ENCODE assay signal across 16 cellular contexts in genomic region chr11:120012245-120012644, GRCh38.
"Had no signal": no experiment of that assay in that cellular context is flagged by ENCODE, and none has a peak within 500 bp of the region (broad histone marks: within the 10 kb centered on the region; RNA-seq: fewer than 3 reads in every experiment).

No MANE protein-coding gene starts in this region.

- H3K9me3 Mint-ChIP-seq: dendritic cell treated with granulocyte-macrophage colony-stimulating factor and Interleukin-4, amounts not matched to agents 40 ng/mL and 50 ng/mL, for 4 days; naive thymus-derived CD8-positive, alpha-beta T cell; stimulated activated naive B cell treated with anti-CD40 and anti-IgM and Interleukin-4, amounts not matched to agents 10 μg/mL and 1 μg/mL and 100 μg/mL, for 72 hours; stimulated activated naive CD8-positive, alpha-beta T cell treated with anti-CD3 and anti-CD28 coated beads, Interleukin-15, amount 100 ng/mL, for 72 hours had no signal

- DNase-seq: erythroblast; gastrocnemius medialis; heart right ventricle; kidney glomerular epithelial cell; mammary epithelial cell; mucosa of descending colon; naive thymus-derived CD8-positive, alpha-beta T cell; sigmoid colon; stimulated activated CD4-positive, alpha-beta T cell treated with anti-CD3 and anti-CD28 coated beads, Interleukin-2, amount 100 ng/mL, for 24 hours; stimulated activated CD4-positive, alpha-beta T cell treated with anti-CD3 and anti-CD28 coated beads, Interleukin-4, amount 100 ng/mL, for 4 hours; stimulated activated naive B cell treated with anti-CD40 and anti-IgM and Interleukin-4, amounts not matched to agents 10 μg/mL and 1 μg/mL and 100 μg/mL, for 72 hours; stimulated activated naive CD8-positive, alpha-beta T cell treated with anti-CD3 and anti-CD28 coated beads, Interleukin-15, amount 100 ng/mL, for 72 hours; trophoblast cell had no signal

- H3K36me3 ChIP-seq: gastrocnemius medialis, heart right ventricle, right atrium auricular region, sigmoid colon had no signal

- H3K9me3 ChIP-seq: gastrocnemius medialis, heart right ventricle, mucosa of descending colon, right atrium auricular region, sigmoid colon had no signal

- H3K27ac ChIP-seq: gastrocnemius medialis, heart right ventricle, right atrium auricular region, sigmoid colon, skin epidermis had no signal

- H3K4me3 ChIP-seq: gastrocnemius medialis, heart right ventricle, mucosa of descending colon, right atrium auricular region, sigmoid colon, skin epidermis had no signal

- H3K36me3 Mint-ChIP-seq: naive thymus-derived CD8-positive, alpha-beta T cell; stimulated activated naive B cell treated with anti-CD40 and anti-IgM and Interleukin-4, amounts not matched to agents 10 μg/mL and 1 μg/mL and 100 μg/mL, for 72 hours had no signal

- H3K4me1 ChIP-seq: gastrocnemius medialis, right atrium auricular region had no signal

- H3K4me1 Mint-ChIP-seq: stimulated activated naive CD8-positive, alpha-beta T cell treated with anti-CD3 and anti-CD28 coated beads, Interleukin-15, amount 100 ng/mL, for 72 hours had no signal

- H3K27me3 ChIP-seq: right atrium auricular region had no signal

- H3K27ac Mint-ChIP-seq: dendritic cell treated with granulocyte-macrophage colony-stimulating factor and Interleukin-4, amounts not matched to agents 40 ng/mL and 50 ng/mL, for 4 days; naive thymus-derived CD8-positive, alpha-beta T cell; stimulated activated naive B cell treated with anti-CD40 and anti-IgM and Interleukin-4, amounts not matched to agents 10 μg/mL and 1 μg/mL and 100 μg/mL, for 72 hours; stimulated activated naive CD8-positive, alpha-beta T cell treated with anti-CD3 and anti-CD28 coated beads, Interleukin-15, amount 100 ng/mL, for 72 hours had no signal

- H3K4me3 Mint-ChIP-seq: dendritic cell treated with granulocyte-macrophage colony-stimulating factor and Interleukin-4, amounts not matched to agents 40 ng/mL and 50 ng/mL, for 4 days; naive thymus-derived CD8-positive, alpha-beta T cell; stimulated activated naive B cell treated with anti-CD40 and anti-IgM and Interleukin-4, amounts not matched to agents 10 μg/mL and 1 μg/mL and 100 μg/mL, for 72 hours; stimulated activated naive CD8-positive, alpha-beta T cell treated with anti-CD3 and anti-CD28 coated beads, Interleukin-15, amount 100 ng/mL, for 72 hours had no signal
